In the genomic region with DNA sequence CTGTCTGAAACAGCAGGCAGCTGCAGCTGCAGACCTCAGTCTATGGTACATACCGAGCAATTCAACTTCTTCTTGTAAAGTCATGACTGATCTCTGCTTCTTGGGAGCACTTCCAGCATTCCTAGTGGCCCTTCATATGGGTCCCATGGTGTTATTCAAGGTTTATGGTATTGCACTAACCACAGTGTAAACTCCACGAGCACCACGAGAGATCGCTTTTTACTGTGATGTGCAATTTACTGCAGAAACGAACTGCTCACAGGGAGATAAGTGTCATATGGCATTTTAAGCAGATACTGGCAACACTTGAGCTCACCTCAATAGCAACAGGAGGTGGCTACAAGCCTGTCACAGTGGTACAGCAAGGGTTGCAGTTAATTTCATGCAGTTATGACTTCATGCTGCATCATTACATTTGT, we compare ENCODE assay signal across 17 cellular contexts. TPM values are rescaled to one million over a fixed set of nuclear protein-coding genes. Genes with fewer than 3 reads are reported as not detected.
DNase-seq lines count a peak whose midpoint lies in the region; TF ChIP-seq lines count a peak whose summit lies in the region.
"Had no signal": no experiment of that assay in that cellular context is flagged by ENCODE, and none has a peak within 500 bp of the region (broad histone marks: within the 10 kb centered on the region; RNA-seq: fewer than 3 reads in every experiment).

No MANE protein-coding gene starts in this region.

- POLR2A ChIA-PET in AG04450 (lab: Yijun Ruan, JAX), result interaction anchor here (0.8 kb wide), 1 partner anchor 36 kb away, joined by 8 read pairs; no protein-coding TSS in a partner anchor

- in situ Hi-C loops in SK-MEL-5 (cut with HindIII; ENCODE audit: low pct_unique_long_range_greater_than_20kb, low sequenced_read_pairs), result no loop called here

- H3K27ac ChIP-seq in AG04450 (ENCODE audit: low read depth, low read length), result no peak overlapping the region
- H3K27ac ChIP-seq: cardiac muscle cell, KMS-11, left lung had no signal

- CTCF ChIA-PET in AG04450 (lab: Charles Lee), result interaction anchor here (1.0 to 1.5 kb wide), 2 partner anchors 31 to 33 kb away, joined by 3 to 4 read pairs; no protein-coding TSS in a partner anchor

- no peak for TF ChIP-seq CTCF in AG04450 (IDR thresholded peaks at IDR 0.05; ENCODE audit: low read depth, low read length)

- no peaks in the 10 kb centered on the region for H3K9me3 ChIP-seq in AG04450 (ENCODE audit: control insufficient read depth, insufficient read depth, low read length)
- H3K9me3 ChIP-seq: left lung had no signal

- DNase-seq in AG04450 (ENCODE audit: low read depth, low spot score), result peak; percentile 60
- DNase-seq in NCI-H146 (lab: John Stamatoyannopoulos, UW), result peak; percentile 42
- DNase-seq in SK-MEL-5 (ENCODE audit: low read depth, low spot score), result peak; percentile 45
- peak; percentile 40 for DNase-seq in inferior parietal cortex (ENCODE audit: extremely low spot score)
- no peak for DNase-seq in NCI-H446 treated with DMSO at 0.1 percent for 48 hours (lab: John Stamatoyannopoulos, UW)
- no peak for DNase-seq in activated CD4-positive, alpha-beta T cell treated with anti-CD3 and anti-CD28 coated beads for 4 hours
- no peak for DNase-seq in SK-N-DZ (ENCODE audit: low spot score)
- DNase-seq in SHP77 (lab: John Stamatoyannopoulos, UW), result no peak
- DNase-seq: activated CD4-positive, alpha-beta memory T cell treated with anti-CD3 and anti-CD28 coated beads for 36 hours; activated T-cell treated with anti-CD3 and anti-CD28 coated beads, Interleukin-2, amount 50 U/mL, for 24 hours; CD8-positive, alpha-beta T cell; EL; left lung; RPMI8226; stimulated activated CD4-positive, alpha-beta T cell treated with anti-CD3 and anti-CD28 coated beads, Interleukin-2, amount 100 ng/mL, for 48 hours had no signal

- H3K4me3 ChIP-seq in AG04450 (ENCODE audit: low read depth, low read length), result no peak overlapping the region
- H3K4me3 ChIP-seq: cardiac muscle cell, left lung had no signal

- H3K27me3 ChIP-seq in AG04450 (ENCODE audit: control insufficient read depth, insufficient read depth, low read length), result no peaks in the 10 kb centered on the region
- H3K27me3 ChIP-seq: cardiac muscle cell, left lung had no signal

RNA-seq across cellular contexts. Expression of a gene that starts 38.6 kb away (rescaled TPM):
- 224 and 276 TPM in 2 replicates for polyA plus RNA-seq in AG04450 (2011; rRNA removed)
- polyA minus RNA-seq in AG04450 (2011; rRNA and poly(A)+ RNA removed), result 304 and 360 TPM in 2 replicates
- total RNA-seq in SK-MEL-5 (2014; rRNA removed; shearing (Covaris generic)), result 115 and 116 TPM in 2 replicates
- polyA plus RNA-seq in SK-MEL-5 (2015; cell fraction: cytosol; rRNA removed), result 114 and 158 TPM in 2 replicates
- polyA plus RNA-seq in SK-MEL-5 (2015; cell fraction: nucleus; rRNA removed), result 49.8 and 61.6 TPM in 2 replicates
- 13.6 TPM in 2 replicates for polyA plus RNA-seq in SK-N-DZ (2014; cell fraction: cytosol; rRNA removed)
- 6.2 and 8.6 TPM in 2 replicates for polyA plus RNA-seq in SK-N-DZ (2014; cell fraction: nucleus; rRNA removed)

Comparison
In these comparisons a context has a peak if more than half of its experiments do, and no peak if none do; other contexts are left out.
1. DNase-seq: peak in AG04450 (single experiment), NCI-H146 (single experiment), SK-MEL-5 (single experiment) and inferior parietal cortex (single experiment); none in NCI-H446 treated with DMSO at 0.1 percent for 48 hours (single experiment), activated CD4-positive, alpha-beta T cell treated with anti-CD3 and anti-CD28 coated beads for 4 hours (0 of 2), SK-N-DZ (single experiment) and SHP77 (0 of 2).